Comparison of ENCODE assay signal across 8 cellular contexts in genomic region chr7:99312316-99313203, GRCh38.
DNase-seq lines count a peak whose midpoint lies in the region; ATAC-seq and TF ChIP-seq lines count a peak whose summit lies in the region.

No MANE protein-coding gene starts in this region.

- ATAC-seq in GM21723 (IDR thresholded peaks at IDR 0.05; ENCODE audit: unreplicated experiment), result no peak

- TF ChIP-seq CTCF in 22Rv1 (IDR thresholded peaks at IDR 0.05) (peak; percentile 95), GM12872 (IDR thresholded peaks at IDR 0.05; ENCODE audit: insufficient read depth, low read depth, low read length) (peak; percentile 82)

- peak; percentile 58 to 75 for DNase-seq in NCI-H2081 (lab: John Stamatoyannopoulos, UW)
- DNase-seq in activated CD4-positive, CD25-positive, alpha-beta regulatory T cell treated with anti-CD3 and anti-CD28 coated beads, Interleukin-2, amount 50 U/mL, for 16 hours (ENCODE audit: low read depth, low spot score), result peak; percentile 60
- peak in 52 of 61 donors; percentile 1 to 81 (median 32) for DNase-seq in caudate nucleus (lab: John Stamatoyannopoulos, UW)
- DNase-seq in left kidney (ENCODE audit: low read depth, low spot score), result peak; percentile 79
- peak; percentile 79 for DNase-seq in stimulated activated CD4-positive, alpha-beta T cell treated with anti-CD3 and anti-CD28 coated beads, Interleukin-4, amount 100 ng/mL, for 24 hours

- H3K27ac ChIP-seq in 22Rv1 (no peak overlapping the region), caudate nucleus (ENCODE audit: low read depth, low read length) (no peak overlapping the region)
